In genomic region chr19:46866407-46867132, GRCh38 we compare ENCODE assay signal across 10 cellular contexts. TPM values are rescaled to one million over a fixed set of nuclear protein-coding genes. Genes with fewer than 3 reads are reported as not detected.
DNase-seq lines count a peak whose midpoint lies in the region; ATAC-seq and TF ChIP-seq lines count a peak whose summit lies in the region.
"Had no signal": no experiment of that assay in that cellular context is flagged by ENCODE, and none has a peak within 500 bp of the region (broad histone marks: within the 10 kb centered on the region; RNA-seq: fewer than 3 reads in every experiment).

No MANE protein-coding gene starts in this region.

- H3K27me3 ChIP-seq in thyroid gland: no peaks in the 10 kb centered on the region

- H3K36me3 Mint-ChIP-seq in activated T-cell treated with anti-CD3 and anti-CD28 coated beads, Interleukin-2, amount 50 U/mL, for 72 hours (ENCODE audit: insufficient read depth in 2 of 2): no peaks in the 10 kb centered on the region

- peak overlapping the region; percentile 3 to 41 (median 31) for H3K27ac ChIP-seq in thyroid gland

- TF ChIP-seq CTCF in fibroblast of the aortic adventitia (IDR thresholded peaks at IDR 0.05; ENCODE audit: insufficient read depth, low read length) (no peak), thyroid gland (IDR thresholded peaks at IDR 0.05) (no peak)

- DNase-seq in activated T-cell treated with anti-CD3 and anti-CD28 coated beads, Interleukin-2, amount 50 U/mL, for 72 hours: no peak
- DNase-seq in activated T-cell treated with anti-CD3 and anti-CD28 coated beads, Interleukin-2, amount 50 U/mL, for 1 hour: no peak
- peak; percentile 68 for DNase-seq in SHP77 treated with DMSO at 0.1 percent for 48 hours (lab: John Stamatoyannopoulos, UW)
- peak; percentile 40 for DNase-seq in fibroblast of the aortic adventitia (ENCODE audit: low read depth)
- no peak for DNase-seq in thyroid gland
- no peak for DNase-seq in NCI-H1930 (lab: John Stamatoyannopoulos, UW)
- no peak for DNase-seq in superior temporal gyrus (ENCODE audit: extremely low spot score)
- DNase-seq: NCI-H1436 treated with DMSO at 0.1 percent for 48 hours; stimulated activated naive CD4-positive, alpha-beta T cell had no signal

- H3K36me3 ChIP-seq in thyroid gland: no peaks in the 10 kb centered on the region

- H3K27me3 Mint-ChIP-seq in activated T-cell treated with anti-CD3 and anti-CD28 coated beads, Interleukin-2, amount 50 U/mL, for 72 hours (ENCODE audit: low read depth): no peaks in the 10 kb centered on the region

- H3K4me1 ChIP-seq in thyroid gland: peaks cover 55 to 71% of the 10 kb centered on the region in 2 donors

- no peak for ATAC-seq in activated T-cell treated with anti-CD3 and anti-CD28 coated beads, Interleukin-2, amount 50 U/mL, for 72 hours (replicated peaks in 1 of 2)
- ATAC-seq in HG03565 (IDR thresholded peaks at IDR 0.05; ENCODE audit: unreplicated experiment): no peak

- peaks cover 47% of the 10 kb centered on the region for H3K4me1 Mint-ChIP-seq in activated T-cell treated with anti-CD3 and anti-CD28 coated beads, Interleukin-2, amount 50 U/mL, for 72 hours (ENCODE audit: low read depth)

- H3K9me3 ChIP-seq in thyroid gland: no peaks in the 10 kb centered on the region

- no peaks in the 10 kb centered on the region for H3K9me3 Mint-ChIP-seq in activated T-cell treated with anti-CD3 and anti-CD28 coated beads, Interleukin-2, amount 50 U/mL, for 72 hours

- no peak for TF ChIP-seq POLR2A in thyroid gland (IDR thresholded peaks at IDR 0.05)

- H3K27ac Mint-ChIP-seq in activated T-cell treated with anti-CD3 and anti-CD28 coated beads, Interleukin-2, amount 50 U/mL, for 72 hours: peak overlapping the region; percentile 3

- H3K4me3 ChIP-seq in fibroblast of the aortic adventitia (ENCODE audit: low read depth, low read length) (no peak overlapping the region), thyroid gland (replicated peaks in 1 of 3) (no peak overlapping the region)

- H3K4me3 Mint-ChIP-seq in activated T-cell treated with anti-CD3 and anti-CD28 coated beads, Interleukin-2, amount 50 U/mL, for 72 hours: no peak overlapping the region

- 38 to 42% methylated on average over 3 of the region's 3 CpGs for WGBS in thyroid gland, 2 donors

- intact Hi-C loops in thyroid gland (cut with DNase I): no loop called here

RNA-seq across cellular contexts. Expression of gene ARHGAP35, which starts 5.8 kb away (rescaled TPM):
- total RNA-seq in activated T-cell treated with anti-CD3 and anti-CD28 coated beads, Interleukin-2, amount 50 U/mL, for 72 hours: 10 to 100 TPM; 22.7 to 30.0 TPM
- total RNA-seq in fibroblast of the aortic adventitia (ENCODE audit: low replicate concordance) (48.7 and 61.3 TPM in 2 replicates), thyroid gland (10 to 100 TPM; 51.2 to 82.9 (median 67.0) TPM)

RNA-seq across cellular contexts. Expression of gene AP2S1, which starts 15.9 kb away (rescaled TPM):
- total RNA-seq in activated T-cell treated with anti-CD3 and anti-CD28 coated beads, Interleukin-2, amount 50 U/mL, for 72 hours: 10 to 100 TPM; 61.7 to 64.3 TPM
- 113 and 159 TPM in 2 replicates for total RNA-seq in fibroblast of the aortic adventitia (ENCODE audit: low replicate concordance)
- 10 to 100 TPM; 29.8 to 98.4 (median 64.1) TPM for total RNA-seq in thyroid gland

Comparison
In these comparisons a context has a peak if more than half of its experiments do, and no peak if none do; other contexts are left out.
1. DNase-seq: peak in SHP77 treated with DMSO at 0.1 percent for 48 hours (single experiment) and fibroblast of the aortic adventitia (single experiment); none in activated T-cell treated with anti-CD3 and anti-CD28 coated beads, Interleukin-2, amount 50 U/mL, for 72 hours (0 of 2), activated T-cell treated with anti-CD3 and anti-CD28 coated beads, Interleukin-2, amount 50 U/mL, for 1 hour (single experiment), thyroid gland (0 of 2), NCI-H1930 (0 of 2) and superior temporal gyrus (single experiment).